Comparison of ENCODE assay signal across 8 cellular contexts in genomic region chr14:69711471-69712216, GRCh38.
DNase-seq lines count a peak whose midpoint lies in the region; ATAC-seq and TF ChIP-seq lines count a peak whose summit lies in the region.

No MANE protein-coding gene starts in this region.

- H3K36me3 Mint-ChIP-seq in effector memory CD8-positive, alpha-beta T cell (ENCODE audit: insufficient read depth) = peaks cover 67% of the 10 kb centered on the region

- peaks cover 40 to 43% of the 10 kb centered on the region in 2 donors for H3K4me1 Mint-ChIP-seq in effector memory CD8-positive, alpha-beta T cell (ENCODE audit: low read depth in 2 of 2)

- peaks cover 47 to 48% of the 10 kb centered on the region in 2 experiments for H3K4me1 ChIP-seq in neutrophil (ENCODE audit: control insufficient read depth in 1 of 2, insufficient read depth in 1 of 2, low read depth in 1 of 2, low read length in 1 of 2)

- H3K9me3 Mint-ChIP-seq in effector memory CD8-positive, alpha-beta T cell = no peaks in the 10 kb centered on the region

- H3K36me3 ChIP-seq in neutrophil = peaks cover 86% of the 10 kb centered on the region

- peak overlapping the region; percentile 28 to 49 for H3K4me3 ChIP-seq in neutrophil (ENCODE audit: low read depth in 1 of 2, low read length in 1 of 2)

- no peaks in the 10 kb centered on the region for H3K27me3 ChIP-seq in neutrophil

- no peak for ATAC-seq in effector memory CD8-positive, alpha-beta T cell (replicated peaks)
- ATAC-seq in HG03095 (IDR thresholded peaks at IDR 0.05; ENCODE audit: unreplicated experiment) (no peak), HG03469 (IDR thresholded peaks at IDR 0.05; ENCODE audit: unreplicated experiment) (no peak)

- H3K27ac Mint-ChIP-seq in effector memory CD8-positive, alpha-beta T cell = peak overlapping the region; percentile 82 to 90

- H3K27ac ChIP-seq in C4-2B (peak overlapping the region; percentile 95), neutrophil (peak overlapping the region; percentile 87)

- peak overlapping the region in 1 of 2 donors; percentile 65 for H3K4me3 Mint-ChIP-seq in effector memory CD8-positive, alpha-beta T cell

- peak; percentile 66 for DNase-seq in NCI-H2196 (lab: John Stamatoyannopoulos, UW; ENCODE audit: unreplicated experiment)
- DNase-seq in effector memory CD8-positive, alpha-beta T cell = no peak
- DNase-seq in amniotic stem cell (lab: John Stamatoyannopoulos, UW) = no peak
- DNase-seq in NCI-H510A (lab: John Stamatoyannopoulos, UW) = no peak

- no peaks in the 10 kb centered on the region for H3K27me3 Mint-ChIP-seq in effector memory CD8-positive, alpha-beta T cell

- TF ChIP-seq CTCF in C4-2B (conservative IDR thresholded peaks at IDR 0.05) = no peak
- TF ChIP-seq CTCF in neutrophil (IDR thresholded peaks at IDR 0.05) = no peak

- H3K9me3 ChIP-seq in neutrophil = no peaks in the 10 kb centered on the region
